ENCODE assay signal across 8 cellular contexts in the genomic region with DNA sequence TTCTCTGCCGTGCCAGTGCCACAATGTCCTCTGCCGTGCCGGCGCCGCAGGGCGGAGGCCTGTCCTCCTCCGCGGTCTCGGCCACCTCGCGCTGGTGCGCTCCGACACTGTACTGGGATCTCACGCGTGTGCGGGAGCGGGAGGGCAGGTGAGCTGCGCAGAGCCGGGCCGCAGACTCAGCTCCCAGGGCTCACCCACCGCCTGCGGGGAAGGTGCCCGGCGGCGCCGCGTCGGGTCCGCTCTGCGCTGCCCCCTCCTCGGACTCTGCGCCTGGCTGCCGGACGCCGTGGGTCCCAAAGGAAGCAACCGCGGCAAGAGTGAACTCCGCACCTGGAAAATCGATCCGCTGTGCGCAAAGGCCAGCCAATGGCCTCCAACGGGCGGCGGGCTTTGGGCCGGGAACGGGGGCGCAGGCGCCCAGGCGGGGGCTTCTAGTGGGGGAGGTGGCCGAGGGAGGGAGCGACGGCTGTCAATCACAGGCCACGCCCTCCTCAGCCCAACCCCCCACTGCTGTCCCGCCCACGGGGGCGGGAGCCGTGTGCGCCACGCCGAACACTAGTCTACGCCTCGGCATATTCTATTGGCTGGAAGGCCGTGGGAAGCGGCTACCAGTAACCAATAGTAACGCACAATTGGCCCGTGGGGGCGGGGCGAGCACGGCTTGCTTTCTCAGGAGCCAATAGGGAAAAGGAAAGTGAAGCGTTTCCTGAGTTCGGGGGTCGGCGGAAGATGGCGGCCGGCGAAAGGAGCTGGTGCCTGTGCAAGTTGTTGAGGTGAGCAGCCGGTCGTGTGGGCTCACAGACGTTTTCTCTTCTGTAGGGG. TPM values are rescaled to one million over a fixed set of nuclear protein-coding genes. Genes with fewer than 3 reads are reported as not detected.
A peak's percentile ranks its signal among the peaks of the same experiment; 100 is the strongest.
DNase-seq lines count a peak whose midpoint lies in the region; ATAC-seq and TF ChIP-seq lines count a peak whose summit lies in the region.

A gene with protein sequence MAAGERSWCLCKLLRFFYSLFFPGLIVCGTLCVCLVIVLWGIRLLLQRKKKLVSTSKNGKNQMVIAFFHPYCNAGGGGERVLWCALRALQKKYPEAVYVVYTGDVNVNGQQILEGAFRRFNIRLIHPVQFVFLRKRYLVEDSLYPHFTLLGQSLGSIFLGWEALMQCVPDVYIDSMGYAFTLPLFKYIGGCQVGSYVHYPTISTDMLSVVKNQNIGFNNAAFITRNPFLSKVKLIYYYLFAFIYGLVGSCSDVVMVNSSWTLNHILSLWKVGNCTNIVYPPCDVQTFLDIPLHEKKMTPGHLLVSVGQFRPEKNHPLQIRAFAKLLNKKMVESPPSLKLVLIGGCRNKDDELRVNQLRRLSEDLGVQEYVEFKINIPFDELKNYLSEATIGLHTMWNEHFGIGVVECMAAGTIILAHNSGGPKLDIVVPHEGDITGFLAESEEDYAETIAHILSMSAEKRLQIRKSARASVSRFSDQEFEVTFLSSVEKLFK (plus strand): TSS at position 709 of the 822 bp plus-strand sequence. CDS start 21 bp downstream, at position 730.

- DNase-seq in BJ (ENCODE audit: low read depth) = peak; percentile 91
- peak; percentile 98 for DNase-seq in NCI-H526 treated with DMSO at 0.1 percent for 48 hours (lab: John Stamatoyannopoulos, UW)
- DNase-seq in activated CD4-positive, alpha-beta T cell treated with anti-CD3 and anti-CD28 coated beads, Interleukin-2, amount 10 ng/mL, durations not matched to agents 24 days and 14 days = peak; percentile 100
- peak; percentile 98 for DNase-seq in dedifferentiated amniotic fluid mesenchymal stem cell (ENCODE audit: extremely low spot score)
- peak; percentile 100 for DNase-seq in left lobe of liver (ENCODE audit: low spot score)
- peak; percentile 100 for DNase-seq in stimulated activated CD4-positive, alpha-beta T cell treated with anti-CD3 and anti-CD28 coated beads, Interleukin-2, amount 100 ng/mL, for 4 hours (ENCODE audit: low read depth)

- peak within 1 kb of the TSS; percentile 96 for H3K4me3 ChIP-seq in BJ (ENCODE audit: low read depth, low read length)

- peaks cover 8% of the 10 kb centered on the region for H3K4me1 Mint-ChIP-seq in activated CD4-positive, alpha-beta T cell treated with anti-CD3 and anti-CD28 coated beads, Interleukin-2, amount 10 ng/mL, durations not matched to agents 24 days and 14 days

- H3K9me3 Mint-ChIP-seq in activated CD4-positive, alpha-beta T cell treated with anti-CD3 and anti-CD28 coated beads, Interleukin-2, amount 10 ng/mL, durations not matched to agents 24 days and 14 days = no peaks in the 10 kb centered on the region

- H3K27ac Mint-ChIP-seq in activated CD4-positive, alpha-beta T cell treated with anti-CD3 and anti-CD28 coated beads, Interleukin-2, amount 10 ng/mL, durations not matched to agents 24 days and 14 days = peak within 1 kb of the TSS; percentile 93

- intact Hi-C loops in activated CD4-positive, alpha-beta T cell treated with anti-CD3 and anti-CD28 coated beads, Interleukin-2, amount 10 ng/mL, durations not matched to agents 24 days and 14 days (cut with micrococcal nuclease) = loop anchor here (1.0 to 10.0 kb wide), 10 partner anchors 115 to 640 kb away; partner anchors contain the start of genes CKAP2, DHRS12, INTS6 and SUGT1

- TF ChIP-seq CTCF in BJ (IDR thresholded peaks at IDR 0.05; ENCODE audit: insufficient read depth, low read depth, low read length) = no peak

- H3K27me3 ChIP-seq in BJ (ENCODE audit: control insufficient read depth, insufficient read depth, low read length) = no peaks in the 10 kb centered on the region; the same call in 1 of the 2 replicates

- ATAC-seq in GM19324 (IDR thresholded peaks at IDR 0.05; ENCODE audit: low FRiP score, unreplicated experiment) = peak; percentile 100
- ATAC-seq in HG03469 (IDR thresholded peaks at IDR 0.05; ENCODE audit: unreplicated experiment) = peak; percentile 99
- ATAC-seq in left lobe of liver = peak; percentile 95

- POLR2A ChIA-PET in BJ (lab: Charles Lee) = no interaction called here

- H3K4me3 Mint-ChIP-seq in activated CD4-positive, alpha-beta T cell treated with anti-CD3 and anti-CD28 coated beads, Interleukin-2, amount 10 ng/mL, durations not matched to agents 24 days and 14 days = peak within 1 kb of the TSS; percentile 99

- peaks cover 34% of the 10 kb centered on the region for H3K27me3 Mint-ChIP-seq in activated CD4-positive, alpha-beta T cell treated with anti-CD3 and anti-CD28 coated beads, Interleukin-2, amount 10 ng/mL, durations not matched to agents 24 days and 14 days

- peaks cover 7% of the 10 kb centered on the region for H3K36me3 Mint-ChIP-seq in activated CD4-positive, alpha-beta T cell treated with anti-CD3 and anti-CD28 coated beads, Interleukin-2, amount 10 ng/mL, durations not matched to agents 24 days and 14 days (ENCODE audit: low read depth)

- CTCF ChIA-PET in BJ (lab: Yijun Ruan, JAX) = interaction anchor here (1.0 to 1.2 kb wide), 2 partner anchors 116 to 438 kb away, joined by 3 read pairs; no protein-coding TSS in a partner anchor

- H3K36me3 ChIP-seq in BJ (ENCODE audit: control insufficient read depth, insufficient read depth, low read length) = 0 out of 2 replicates have a peak, but pooled peaks cover 1% of the 10 kb centered on the region

RNA-seq across cellular contexts. Expression of the gene that starts here (rescaled TPM):
- 6.2 and 16.3 TPM in 2 replicates for polyA plus RNA-seq in BJ (2011; rRNA removed)
- 12.3 and 12.8 TPM in 2 replicates for polyA minus RNA-seq in BJ (2011; rRNA and poly(A)+ RNA removed)
- 26.7 and 28.0 TPM in 2 replicates for total RNA-seq in activated CD4-positive, alpha-beta T cell treated with anti-CD3 and anti-CD28 coated beads, Interleukin-2, amount 10 ng/mL, durations not matched to agents 24 days and 14 days
- 25.4 TPM for total RNA-seq in left lobe of liver

Comparison
In these comparisons a context has a peak if more than half of its experiments do, and no peak if none do; other contexts are left out.
1. Peak in every context shown above with its lines: DNase-seq, ATAC-seq and H3K4me3 ChIP-seq.